ENCODE assay signal across 8 cellular contexts in the genomic region with DNA sequence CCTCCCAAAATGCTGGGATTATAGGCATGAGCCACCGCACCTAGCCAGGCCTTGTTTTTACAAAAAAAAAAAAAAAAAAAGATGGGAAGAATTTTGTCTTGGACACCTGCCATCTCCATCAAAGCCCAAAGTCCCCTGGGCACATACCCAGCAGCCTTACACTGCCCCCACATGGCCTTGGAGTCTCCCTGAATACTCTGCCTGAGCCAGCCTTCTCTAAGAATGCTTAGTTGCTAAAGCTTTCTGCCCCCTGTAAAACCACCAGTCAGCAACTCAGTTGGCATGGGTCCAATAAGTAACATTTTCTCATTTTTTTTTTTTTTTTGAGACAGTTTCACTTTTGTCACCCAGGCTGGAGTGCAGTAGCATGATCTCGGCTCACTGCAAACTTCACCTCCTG. TPM values are rescaled to one million over a fixed set of nuclear protein-coding genes. Genes with fewer than 3 reads are reported as not detected.
DNase-seq lines count a peak whose midpoint lies in the region; ATAC-seq and TF ChIP-seq lines count a peak whose summit lies in the region.

No MANE protein-coding gene starts in this region.

- no peak overlapping the region for H3K27ac ChIP-seq in endodermal cell (ENCODE audit: low read depth, low read length)
- no peak overlapping the region for H3K27ac ChIP-seq in ovary

- no peaks in the 10 kb centered on the region for H3K4me1 ChIP-seq in endodermal cell (ENCODE audit: control insufficient read depth, insufficient read depth, low read length)
- no peaks in the 10 kb centered on the region for H3K4me1 ChIP-seq in ovary (ENCODE audit: insufficient read depth)

- no peak for TF ChIP-seq POLR2A in ovary (IDR thresholded peaks at IDR 0.05)

- peaks cover 2% of the 10 kb centered on the region for H3K36me3 Mint-ChIP-seq in endodermal cell (ENCODE audit: low read depth)

- H3K9me3 ChIP-seq in endodermal cell (ENCODE audit: control insufficient read depth, low read length): no peaks in the 10 kb centered on the region
- H3K9me3 ChIP-seq in ovary: no peaks in the 10 kb centered on the region

- no peaks in the 10 kb centered on the region for H3K9me3 Mint-ChIP-seq in endodermal cell

- intact Hi-C loops in ovary (cut with DNase I): no loop called here

- no peaks in the 10 kb centered on the region for H3K4me1 Mint-ChIP-seq in endodermal cell

- H3K4me3 Mint-ChIP-seq in endodermal cell: no peak overlapping the region

- H3K27me3 Mint-ChIP-seq in endodermal cell (ENCODE audit: insufficient read depth): no peaks in the 10 kb centered on the region

- no peak overlapping the region for H3K27ac Mint-ChIP-seq in endodermal cell

- peak; percentile 74 for TF ChIP-seq CTCF in endodermal cell (conservative IDR thresholded peaks at IDR 0.05)
- TF ChIP-seq CTCF in ovary (IDR thresholded peaks at IDR 0.05): no peak

- DNase-seq in NCI-H146 (lab: John Stamatoyannopoulos, UW) (peak; percentile 0), NCI-H146 treated with DMSO at 0.1 percent for 48 hours (lab: John Stamatoyannopoulos, UW; ENCODE audit: unreplicated experiment) (no peak), NAMALWA (ENCODE audit: low spot score) (peak; percentile 20), endodermal cell (peak; percentile 69), ovary (peak; percentile 58 to 78 (median 71)), globus pallidus (ENCODE audit: low spot score) (no peak)

- no peak for ATAC-seq in HG03378 (IDR thresholded peaks at IDR 0.05; ENCODE audit: unreplicated experiment)
- no peak for ATAC-seq in GM21360 (IDR thresholded peaks at IDR 0.05; ENCODE audit: unreplicated experiment)

- H3K36me3 ChIP-seq in endodermal cell (ENCODE audit: control insufficient read depth, insufficient read depth, low read length): no peaks in the 10 kb centered on the region
- no peaks in the 10 kb centered on the region for H3K36me3 ChIP-seq in ovary

- 100% methylated on average over 2 of the region's 2 CpGs for WGBS in endodermal cell (ENCODE audit: insufficient coverage in 1 of 2, insufficient read length in 1 of 2), 2 experiments
- WGBS in ovary, 3 donors: 34 to 48% (median 45%) methylated on average over 2 of the region's 2 CpGs

- no peak for TF ChIP-seq EP300 in ovary (IDR thresholded peaks at IDR 0.05)

- no peak overlapping the region for H3K9ac ChIP-seq in endodermal cell (ENCODE audit: extremely low read depth, low read length, poor library complexity, severe bottlenecking)

- no peak overlapping the region for H3K4me3 ChIP-seq in endodermal cell (ENCODE audit: low read length)
- no peak overlapping the region for H3K4me3 ChIP-seq in ovary

- H3K27me3 ChIP-seq in endodermal cell (ENCODE audit: control insufficient read depth, insufficient read depth, low read length, poor library complexity, severe bottlenecking): no peaks in the 10 kb centered on the region
- no peaks in the 10 kb centered on the region for H3K27me3 ChIP-seq in ovary

RNA-seq across cellular contexts. Expression of a gene that starts 40.6 kb away (rescaled TPM):
- 10 to 100 TPM; 22.4 to 57.8 TPM for total RNA-seq in endodermal cell
- 47.2 TPM for polyA plus RNA-seq in endodermal cell (2013, experiment 1 of 2)
- 45.0 TPM for polyA plus RNA-seq in endodermal cell (2013, experiment 2 of 2)
- 1 to 10 TPM in 2 of 7 donors, under 1 TPM in 5; 0.34 to 2.4 (median 0.66) TPM for total RNA-seq in ovary
- polyA plus RNA-seq in ovary: 1 to 10 TPM in 1 of 2 donors, under 1 TPM in 1; 0.85 to 1.3 TPM

RNA-seq across cellular contexts. Expression of a gene that starts 47.2 kb away (rescaled TPM):
- total RNA-seq in endodermal cell (under 1 TPM; 0.42 to 0.73 TPM), ovary (10 to 100 TPM in 6 of 7 donors, 1 to 10 TPM in 1; 10.0 to 29.8 (median 19.7) TPM)
- 0.96 TPM for polyA plus RNA-seq in endodermal cell (2013, experiment 1 of 2)
- 0.54 TPM for polyA plus RNA-seq in endodermal cell (2013, experiment 2 of 2)
- polyA plus RNA-seq in ovary: 10 to 100 TPM; 21.8 to 28.7 TPM

RNA-seq across cellular contexts. Expression of a gene that starts 51.5 kb away (rescaled TPM):
- total RNA-seq in endodermal cell (not detected), ovary (under 1 TPM in 1 of 7 donors, not detected in 6; 0.57 TPM)
- polyA plus RNA-seq in endodermal cell (2013, experiment 1 of 2): not detected
- not detected for polyA plus RNA-seq in endodermal cell (2013, experiment 2 of 2)
- not detected for polyA plus RNA-seq in ovary

Comparison
In these comparisons a context has a peak if more than half of its experiments do, and no peak if none do; other contexts are left out.
1. DNase-seq: peak in NCI-H146 (single experiment), NAMALWA (single experiment), endodermal cell (single experiment) and ovary (5 of 5); none in NCI-H146 treated with DMSO at 0.1 percent for 48 hours (single experiment) and globus pallidus (single experiment).
2. RNA of a gene that starts 40.6 kb away (total RNA-seq): 22.4 to 57.8 TPM in endodermal cell; 0.34 to 2.4 TPM in ovary; every median in the first group is over 4 times any median in the second.
3. RNA of a gene that starts 47.2 kb away (total RNA-seq): 10.0 to 29.8 TPM in ovary; 0.42 to 0.73 TPM in endodermal cell; every median in the first group is over 4 times any median in the second.